ENCODE assay signal across 19 cellular contexts in genomic region chr1:75937034-75937433, GRCh38. TPM values are rescaled to one million over a fixed set of nuclear protein-coding genes. Genes with fewer than 3 reads are reported as not detected.
DNase-seq lines count a peak whose midpoint lies in the region; ATAC-seq and TF ChIP-seq lines count a peak whose summit lies in the region.
"Had no signal": no experiment of that assay in that cellular context is flagged by ENCODE, and none has a peak within 500 bp of the region (broad histone marks: within the 10 kb centered on the region; RNA-seq: fewer than 3 reads in every experiment).

No MANE protein-coding gene starts in this region.

- no peaks in the 10 kb centered on the region for H3K36me3 Mint-ChIP-seq in natural killer cell
- H3K36me3 Mint-ChIP-seq in activated T-cell treated with anti-CD3 and anti-CD28 coated beads, Interleukin-2, amount 50 U/mL, for 24 hours (ENCODE audit: low read depth) = no peaks in the 10 kb centered on the region

- no peaks in the 10 kb centered on the region for H3K4me1 Mint-ChIP-seq in natural killer cell
- H3K4me1 Mint-ChIP-seq in activated T-cell treated with anti-CD3 and anti-CD28 coated beads, Interleukin-2, amount 50 U/mL, for 24 hours (ENCODE audit: low read depth) = no peaks in the 10 kb centered on the region
- H3K4me1 Mint-ChIP-seq: GM23338 had no signal

- no peaks in the 10 kb centered on the region for H3K27me3 Mint-ChIP-seq in natural killer cell (ENCODE audit: low read depth in 2 of 2)
- H3K27me3 Mint-ChIP-seq in activated T-cell treated with anti-CD3 and anti-CD28 coated beads, Interleukin-2, amount 50 U/mL, for 24 hours = peaks cover 3% of the 10 kb centered on the region
- H3K27me3 Mint-ChIP-seq: activated CD8-positive, alpha-beta T cell treated with anti-CD3 and anti-CD28 coated beads for 36 hours had no signal

- ATAC-seq in GM18519 (IDR thresholded peaks at IDR 0.05; ENCODE audit: low FRiP score, unreplicated experiment) (peak; percentile 82), HG03066 (IDR thresholded peaks at IDR 0.05; ENCODE audit: low read depth, unreplicated experiment) (peak; percentile 55), natural killer cell (no peak), GM18867 (IDR thresholded peaks at IDR 0.05; ENCODE audit: unreplicated experiment) (no peak), GM21367 (IDR thresholded peaks at IDR 0.05; ENCODE audit: unreplicated experiment) (no peak)
- ATAC-seq: activated CD8-positive, alpha-beta T cell treated with anti-CD3 and anti-CD28 coated beads for 36 hours; GM23338; right cardiac atrium had no signal

- intact Hi-C loops in natural killer cell (cut with micrococcal nuclease) = no loop called here

- H3K36me3 ChIP-seq in SJCRH30 = no peaks in the 10 kb centered on the region
- H3K36me3 ChIP-seq: tibial nerve had no signal

- H3K4me3 ChIP-seq in SJCRH30 = no peak overlapping the region
- H3K4me3 ChIP-seq: GM23338, SK-N-MC, tibial nerve had no signal

- H3K27me3 ChIP-seq in SJCRH30 = no peaks in the 10 kb centered on the region
- H3K27me3 ChIP-seq: tibial nerve had no signal

- H3K9me3 Mint-ChIP-seq in natural killer cell = peaks cover 2 to 5% of the 10 kb centered on the region in 2 donors
- H3K9me3 Mint-ChIP-seq in activated T-cell treated with anti-CD3 and anti-CD28 coated beads, Interleukin-2, amount 50 U/mL, for 24 hours = peaks cover 3% of the 10 kb centered on the region
- H3K9me3 Mint-ChIP-seq: activated T-helper 2 cell treated with anti-CD3 and anti-CD28 coated beads, Interferon-gamma antibody, Interleukin-2, Interleukin-4, amounts not matched to agents 10 μg/mL and 5 μg/mL and 100 μg/mL, durations not matched to agents 14 hours and 24 hours and 36 hours; GM23338 had no signal

- H3K27ac ChIP-seq in SJCRH30 = no peak overlapping the region
- H3K27ac ChIP-seq: SK-N-MC, tibial nerve had no signal

- TF ChIP-seq CTCF in natural killer cell (IDR thresholded peaks at IDR 0.05) = no peak

- H3K9me3 ChIP-seq in SJCRH30 (replicated peaks) = no peaks in the 10 kb centered on the region; the same call in 1 of the 2 replicates
- H3K9me3 ChIP-seq: tibial nerve had no signal

- H3K27ac Mint-ChIP-seq in natural killer cell = no peak overlapping the region
- H3K27ac Mint-ChIP-seq in activated T-cell treated with anti-CD3 and anti-CD28 coated beads, Interleukin-2, amount 50 U/mL, for 24 hours = no peak overlapping the region
- H3K27ac Mint-ChIP-seq: activated CD8-positive, alpha-beta T cell treated with anti-CD3 and anti-CD28 coated beads for 36 hours; activated T-helper 2 cell treated with anti-CD3 and anti-CD28 coated beads, Interferon-gamma antibody, Interleukin-2, Interleukin-4, amounts not matched to agents 10 μg/mL and 5 μg/mL and 100 μg/mL, durations not matched to agents 14 hours and 24 hours and 36 hours; GM23338 had no signal

- no peak overlapping the region for H3K4me3 Mint-ChIP-seq in natural killer cell
- H3K4me3 Mint-ChIP-seq in activated T-cell treated with anti-CD3 and anti-CD28 coated beads, Interleukin-2, amount 50 U/mL, for 24 hours = no peak overlapping the region
- H3K4me3 Mint-ChIP-seq: activated CD8-positive, alpha-beta T cell treated with anti-CD3 and anti-CD28 coated beads for 36 hours; GM23338 had no signal

- H3K4me1 ChIP-seq in SJCRH30 = peaks cover 19% of the 10 kb centered on the region
- H3K4me1 ChIP-seq: tibial nerve had no signal

- DNase-seq in SJCRH30 = peak; percentile 32 to 67
- peak; percentile 65 for DNase-seq in iris pigment epithelial cell (ENCODE audit: low read depth)
- no peak for DNase-seq in natural killer cell
- DNase-seq in activated T-cell treated with anti-CD3 and anti-CD28 coated beads, Interleukin-2, amount 50 U/mL, for 24 hours = no peak
- DNase-seq: activated CD8-positive, alpha-beta T cell treated with anti-CD3 and anti-CD28 coated beads for 36 hours; aorta; DMS79 treated with DMSO at 0.1 percent for 48 hours; effector CD4-positive, alpha-beta T cell; NCI-H1092; NK-92 treated with Interleukin-12 subunit alpha and Interleukin-12 subunit beta, amount 100 ng/mL, for 24 hours; right cardiac atrium had no signal

RNA-seq across cellular contexts. Expression of gene ASB17, which starts 4.8 kb away (rescaled TPM):
- not detected in 2 replicates for total RNA-seq in SJCRH30 (2014; rRNA removed; shearing (Covaris generic))
- total RNA-seq in natural killer cell = not detected
- total RNA-seq: activated CD8-positive, alpha-beta T cell treated with anti-CD3 and anti-CD28 coated beads for 36 hours; activated T-helper 2 cell treated with anti-CD3 and anti-CD28 coated beads, Interferon-gamma antibody, Interleukin-2, Interleukin-4, amounts not matched to agents 10 μg/mL and 5 μg/mL and 100 μg/mL, durations not matched to agents 14 hours and 24 hours and 36 hours; aorta; GM23338; right cardiac atrium; tibial nerve had no signal

Comparison
In these comparisons a context has a peak if more than half of its experiments do, and no peak if none do; other contexts are left out.
1. ATAC-seq: peak in GM18519 (single experiment) and HG03066 (single experiment); none in natural killer cell (0 of 3), GM18867 (single experiment) and GM21367 (single experiment).
2. DNase-seq: peak in SJCRH30 (2 of 2) and iris pigment epithelial cell (single experiment); none in natural killer cell (single experiment) and activated T-cell treated with anti-CD3 and anti-CD28 coated beads, Interleukin-2, amount 50 U/mL, for 24 hours (single experiment).